4 cellular contexts compared by ENCODE assay signal in genomic region chr3:52058111-52058510, GRCh38.
TF ChIP-seq lines count a peak whose summit lies in the region.

No MANE protein-coding gene starts in this region.

TF ChIP-seq in SK-N-SH, 30 proteins besides CTCF, POLR2A, EP300 and RAD21:
- TF ChIP-seq, protein P1, sequence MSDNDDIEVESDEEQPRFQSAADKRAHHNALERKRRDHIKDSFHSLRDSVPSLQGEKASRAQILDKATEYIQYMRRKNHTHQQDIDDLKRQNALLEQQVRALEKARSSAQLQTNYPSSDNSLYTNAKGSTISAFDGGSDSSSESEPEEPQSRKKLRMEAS (IDR thresholded peaks at IDR 0.05; ENCODE audit: low read depth): no peak
TF ChIP-seq in SK-N-SH: peak in this region for 0.

TF ChIP-seq in SK-N-SH treated with all-trans-retinoic acid at 6 μM for 48 hours, 23 proteins besides CTCF, POLR2A, EP300 and RAD21:
- TF ChIP-seq ISL1 (CRISPR knock-in tag; IDR thresholded peaks at IDR 0.05): no peak
- TF ChIP-seq, protein P2, sequence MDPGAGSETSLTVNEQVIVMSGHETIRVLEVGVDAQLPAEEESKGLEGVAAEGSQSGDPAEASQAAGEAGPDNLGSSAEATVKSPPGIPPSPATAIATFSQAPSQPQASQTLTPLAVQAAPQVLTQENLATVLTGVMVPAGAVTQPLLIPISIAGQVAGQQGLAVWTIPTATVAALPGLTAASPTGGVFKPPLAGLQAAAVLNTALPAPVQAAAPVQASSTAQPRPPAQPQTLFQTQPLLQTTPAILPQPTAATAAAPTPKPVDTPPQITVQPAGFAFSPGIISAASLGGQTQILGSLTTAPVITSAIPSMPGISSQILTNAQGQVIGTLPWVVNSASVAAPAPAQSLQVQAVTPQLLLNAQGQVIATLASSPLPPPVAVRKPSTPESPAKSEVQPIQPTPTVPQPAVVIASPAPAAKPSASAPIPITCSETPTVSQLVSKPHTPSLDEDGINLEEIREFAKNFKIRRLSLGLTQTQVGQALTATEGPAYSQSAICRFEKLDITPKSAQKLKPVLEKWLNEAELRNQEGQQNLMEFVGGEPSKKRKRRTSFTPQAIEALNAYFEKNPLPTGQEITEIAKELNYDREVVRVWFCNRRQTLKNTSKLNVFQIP (CRISPR knock-in tag; IDR thresholded peaks at IDR 0.05; ENCODE audit: borderline replicate concordance, low read depth): no peak
TF ChIP-seq in SK-N-SH treated with all-trans-retinoic acid at 6 μM for 48 hours: peak in this region for 0.

TF ChIP-seq in H1, 55 proteins besides CTCF, POLR2A, EP300 and RAD21:
- TF ChIP-seq SIN3A (conservative IDR thresholded peaks at IDR 0.05 in 1 of 2, IDR thresholded peaks at IDR 0.05 in 1 of 2; ENCODE audit: low read depth in 1 of 2, low read length in 2 of 2) (no peak), SUZ12 (IDR thresholded peaks at IDR 0.05; ENCODE audit: low read length) (0 out of 2 replicates have a peak, but pooled peaks have one; percentile 23)

TF ChIP-seq in GM12891, 5 proteins besides CTCF, POLR2A, EP300 and RAD21:
- TF ChIP-seq SPI1 (IDR thresholded peaks at IDR 0.05; ENCODE audit: low read depth, low read length) (no peak), POLR2AphosphoS5 (IDR thresholded peaks at IDR 0.05; ENCODE audit: low read depth, low read length) (no peak), POU2F2 (IDR thresholded peaks at IDR 0.05; ENCODE audit: low read depth, low read length) (no peak), PAX5 (IDR thresholded peaks at IDR 0.05; ENCODE audit: insufficient read depth, low read length, severe bottlenecking) (no peak), TAF1 (IDR thresholded peaks at IDR 0.05; ENCODE audit: low read depth, low read length) (no peak)
